7 cellular contexts compared by ENCODE assay signal in the genomic region with DNA sequence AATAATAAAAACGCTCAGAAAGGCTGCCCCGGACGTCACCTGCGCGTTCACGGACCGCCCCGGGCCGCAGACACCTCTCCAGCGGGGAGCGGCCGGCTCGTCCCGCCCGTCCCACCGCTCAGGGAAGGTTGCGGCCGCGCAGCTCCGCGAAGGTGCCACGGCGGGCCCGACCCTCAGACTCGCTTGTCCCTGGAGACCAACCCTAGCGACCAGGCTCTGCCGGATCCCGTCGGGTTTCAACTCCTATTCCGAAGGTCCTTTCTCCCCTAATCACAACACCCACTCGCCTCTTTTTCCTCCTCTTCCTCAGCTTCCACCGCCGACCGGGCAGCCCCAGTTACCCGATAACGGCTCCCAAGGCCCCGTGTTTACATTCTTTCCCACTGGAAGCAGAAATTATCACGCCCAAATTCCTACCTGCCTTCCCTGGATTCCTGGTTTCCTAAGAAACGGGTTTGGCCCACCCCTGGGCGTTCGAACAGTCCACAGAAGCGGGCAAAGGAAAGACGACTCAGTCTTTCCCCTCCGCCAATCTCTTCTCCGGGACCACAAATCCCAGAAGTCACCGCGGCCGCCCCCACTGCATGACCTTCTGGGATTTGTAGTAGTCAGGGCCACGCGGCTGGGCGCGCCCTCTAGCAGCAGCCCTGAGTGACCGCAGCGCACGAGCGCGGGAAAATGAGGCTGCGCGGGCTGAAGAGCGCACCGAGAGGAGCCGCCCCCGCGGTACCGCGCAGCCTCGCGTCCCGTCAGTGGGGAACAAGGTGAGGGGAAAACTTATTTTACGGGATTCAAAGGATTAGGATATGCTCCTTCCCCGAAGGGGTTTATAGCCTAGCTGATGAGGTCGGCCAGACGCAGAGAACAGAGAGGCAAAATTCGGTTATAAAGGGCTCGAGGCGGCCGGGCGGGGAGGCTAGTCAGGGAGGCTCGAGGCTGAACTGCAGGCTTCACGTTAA. TPM values are rescaled to one million over a fixed set of nuclear protein-coding genes. Genes with fewer than 3 reads are reported as not detected.
A peak's percentile ranks its signal among the peaks of the same experiment; 100 is the strongest.
DNase-seq lines count a peak whose midpoint lies in the region; ATAC-seq and TF ChIP-seq lines count a peak whose summit lies in the region.

A gene with protein sequence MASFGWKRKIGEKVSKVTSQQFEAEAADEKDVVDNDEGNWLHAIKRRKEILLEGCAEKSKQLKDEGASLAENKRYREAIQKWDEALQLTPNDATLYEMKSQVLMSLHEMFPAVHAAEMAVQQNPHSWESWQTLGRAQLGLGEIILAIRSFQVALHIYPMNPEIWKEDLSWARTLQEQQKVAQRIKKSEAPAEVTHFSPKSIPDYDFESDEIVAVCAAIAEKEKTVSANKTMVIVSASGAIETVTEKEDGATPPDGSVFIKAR (minus strand): TSS at position 555 of the 959 bp plus-strand sequence. CDS start 8,943 bp downstream, outside the sequence.

- H3K79me2 ChIP-seq in hepatocyte, result peaks cover 37% of the 10 kb centered on the region

- DNase-seq in NCI-H1930 (lab: John Stamatoyannopoulos, UW) (peak; percentile 95 to 96), T-helper 22 cell (ENCODE audit: low read depth) (peak; percentile 93), astrocyte of the hippocampus (ENCODE audit: low read depth, low spot score) (peak; percentile 98), hepatocyte (ENCODE audit: low spot score) (peak; percentile 96), renal cortical epithelial cell (ENCODE audit: low read depth) (peak; percentile 85)

- peak; percentile 6 for TF ChIP-seq POLR2A in GM18505 (IDR thresholded peaks at IDR 0.05; ENCODE audit: borderline replicate concordance, extremely low read depth, insufficient read depth, insufficient read length)

- no peaks in the 10 kb centered on the region for H3K27me3 ChIP-seq in hepatocyte

- peak; percentile 69 for TF ChIP-seq CTCF in hepatocyte (IDR thresholded peaks at IDR 0.05; ENCODE audit: poor library complexity)

- H3K4me1 ChIP-seq in hepatocyte (ENCODE audit: insufficient read depth), result no peaks in the 10 kb centered on the region

- ATAC-seq in GM18505 (IDR thresholded peaks at IDR 0.05; ENCODE audit: unreplicated experiment), result peak; percentile 84
- ATAC-seq in HG02973 (IDR thresholded peaks at IDR 0.05; ENCODE audit: unreplicated experiment), result peak; percentile 84

- H3K27ac ChIP-seq in hepatocyte, result peak within 1 kb of the TSS; percentile 94

- no peaks in the 10 kb centered on the region for H4K20me1 ChIP-seq in hepatocyte (ENCODE audit: insufficient read depth, poor library complexity, severe bottlenecking)

- H3K9me2 ChIP-seq in hepatocyte (replicated peaks; ENCODE audit: insufficient read depth), result no peaks in the 10 kb centered on the region

- 9% methylated on average over 80 of the region's 80 CpGs for WGBS in hepatocyte (ENCODE audit: low lambda C conversion rate, missing lambda C conversion rate)

- H3K36me3 ChIP-seq in hepatocyte (replicated peaks; ENCODE audit: insufficient read depth, low read depth), result no peaks in the 10 kb centered on the region

- H3K4me2 ChIP-seq in hepatocyte, result peak within 1 kb of the TSS; percentile 76

- H3K4me3 ChIP-seq in hepatocyte, result peak within 1 kb of the TSS; percentile 82

- H3K9me3 ChIP-seq in hepatocyte (ENCODE audit: low read depth), result no peaks in the 10 kb centered on the region

- H2AFZ ChIP-seq in hepatocyte, result peak within 1 kb of the TSS; percentile 91

RNA-seq across cellular contexts. Expression of the gene that starts here (rescaled TPM):
- 15.4 and 19.3 TPM in 2 replicates for total RNA-seq in hepatocyte
- polyA plus RNA-seq in hepatocyte, result 5.6 and 8.8 TPM in 2 replicates
- total RNA-seq in renal cortical epithelial cell, result 18.8 and 22.7 TPM in 2 replicates

Comparison
In these comparisons a context has a peak if more than half of its experiments do, and no peak if none do; other contexts are left out.
1. Peak in every context shown above with its lines: DNase-seq, ATAC-seq, H3K4me3 ChIP-seq and H3K27ac ChIP-seq.